Comparison of ENCODE assay signal across 22 cellular contexts in the genomic region with DNA sequence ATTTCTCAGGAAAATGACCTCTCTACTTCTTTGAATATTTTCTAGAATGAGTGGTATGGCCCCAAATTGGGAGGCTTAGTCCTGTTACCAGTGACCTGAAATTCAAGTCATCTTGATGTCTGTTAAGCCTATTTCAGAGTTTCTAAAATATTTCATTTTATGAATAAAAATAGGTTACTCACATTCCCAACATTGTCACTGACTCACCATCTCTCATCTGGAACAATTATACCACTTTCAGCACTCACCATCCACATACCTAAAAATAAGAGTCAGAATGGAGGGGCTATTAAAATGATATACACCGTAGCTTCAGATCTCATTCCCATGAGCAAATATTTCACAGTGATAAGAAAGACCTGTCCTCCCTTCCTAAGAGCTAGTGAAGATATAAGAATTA.
DNase-seq lines count a peak whose midpoint lies in the region; ATAC-seq, FAIRE-seq and TF ChIP-seq lines count a peak whose summit lies in the region.
"Had no signal": no experiment of that assay in that cellular context is flagged by ENCODE, and none has a peak within 500 bp of the region (broad histone marks: within the 10 kb centered on the region; RNA-seq: fewer than 3 reads in every experiment).

No MANE protein-coding gene starts in this region.

- DNase-seq in AG20443 (ENCODE audit: low spot score) (peak; percentile 61), LHCN-M2 (ENCODE audit: low read depth) (peak; percentile 61), mammary epithelial cell (peak; percentile 35), kidney glomerular epithelial cell (lab: John Stamatoyannopoulos, UW) (peak; percentile 80), HepG2 (ENCODE audit: low spot score) (no peak), COLO668 (lab: John Stamatoyannopoulos, UW; ENCODE audit: unreplicated experiment) (no peak), lower leg skin (ENCODE audit: low spot score in 2 of 2) (no peak)
- no peak for DNase-seq in activated naive CD4-positive, alpha-beta T cell treated with anti-CD3 and anti-CD28 coated beads, Interleukin-2, amount 50 U/mL, for 16 hours
- DNase-seq: activated CD8-positive, alpha-beta T cell treated with anti-CD3 and anti-CD28 coated beads for 36 hours; AML-193; left cardiac atrium; NCI-H2171; NCI-H774; right lobe of liver; RPMI8226; stimulated activated CD4-positive, alpha-beta T cell treated with anti-CD3 and anti-CD28 coated beads, Interleukin-1b, Interleukin-23, amount 100 ng/mL, for 48 hours; T-cell; uterus; WERI-Rb-1 had no signal

- FAIRE-seq in HepG2 (lab: Jason Lieb, UNC) = no peak
- FAIRE-seq: D721Med had no signal

- CTCF ChIA-PET in mammary epithelial cell (lab: Charles Lee; ENCODE audit: low non-redundant PET) (no interaction called here), HepG2 (lab: Yijun Ruan, JAX; ENCODE audit: low intra/inter-chr PET ratio, low total read pairs) (no interaction called here)

- H4K20me1 ChIP-seq in mammary epithelial cell (ENCODE audit: insufficient read depth, low read length) (no peaks in the 10 kb centered on the region), HepG2 (ENCODE audit: insufficient read depth, low read length) (no peaks in the 10 kb centered on the region)

- POLR2A ChIA-PET in HepG2 (lab: Yijun Ruan, JAX) = no interaction called here

- H3K27me3 ChIP-seq in mammary epithelial cell (ENCODE audit: insufficient read depth, low read length) = no peaks in the 10 kb centered on the region
- H3K27me3 ChIP-seq in HepG2 (ENCODE audit: control insufficient read depth in 1 of 2, insufficient read depth in 2 of 2, low read length in 2 of 2) = no peaks in the 10 kb centered on the region
- H3K27me3 ChIP-seq: right lobe of liver, uterus had no signal

- H3K4me3 ChIP-seq in mammary epithelial cell (replicated peaks in 1 of 3; ENCODE audit: insufficient read depth in 1 of 3, low read depth in 2 of 3, low read length in 3 of 3) (no peak overlapping the region), HepG2 (replicated peaks in 1 of 3; ENCODE audit: insufficient read depth in 1 of 3, low read depth in 2 of 3, low read length in 3 of 3) (no peak overlapping the region), lower leg skin (ENCODE audit: low read depth, poor library complexity, severe bottlenecking) (no peak overlapping the region)
- H3K4me3 ChIP-seq: right lobe of liver, uterus had no signal

- no peaks in the 10 kb centered on the region for H3K36me3 ChIP-seq in mammary epithelial cell (ENCODE audit: insufficient read depth, low read length)
- H3K36me3 ChIP-seq in HepG2 (replicated peaks in 1 of 2; ENCODE audit: control insufficient read depth in 1 of 2, insufficient read depth in 2 of 2, low read length in 2 of 2) = no peaks in the 10 kb centered on the region
- H3K36me3 ChIP-seq: right lobe of liver, uterus had no signal

- 83% methylated on average over 1 of the region's 1 CpG for whole genome bisulfite sequencing in mammary epithelial cell (ENCODE audit: low coverage, missing lambda C conversion rate)
- WGBS in HepG2 (ENCODE audit: low lambda C conversion rate) = 93% methylated on average over 1 of the region's 1 CpG
- WGBS in lower leg skin, 2 donors = 92 to 96% methylated on average over 1 of the region's 1 CpG

- dilution Hi-C loops in mammary epithelial cell (cut with HindIII; ENCODE audit: low sequenced_read_pairs) = no loop called here

- H3K79me2 ChIP-seq in mammary epithelial cell (ENCODE audit: insufficient read depth, low read length) = no peaks in the 10 kb centered on the region
- peaks cover 38% of the 10 kb centered on the region for H3K79me2 ChIP-seq in HepG2 (ENCODE audit: insufficient read depth, low read length)

- H3K27ac ChIP-seq in mammary epithelial cell (ENCODE audit: insufficient read depth, low read depth, low read length) = no peak overlapping the region
- no peak overlapping the region for H3K27ac ChIP-seq in HepG2 (ENCODE audit: extremely low read length, insufficient read depth, low read length)
- H3K27ac ChIP-seq: HL-60, KMS-11, right lobe of liver, uterus, WERI-Rb-1 had no signal

- in situ Hi-C loops in mammary epithelial cell (cut with MboI; ENCODE audit: low sequenced_read_pairs in 2 of 2) (no loop called here), HepG2 (cut with HindIII; ENCODE audit: extremely low pct_ligation_motif_present, low pct_unique_long_range_greater_than_20kb) (no loop called here)

- TF ChIP-seq CTCF in mammary epithelial cell (conservative IDR thresholded peaks at IDR 0.05 in 1 of 2, IDR thresholded peaks at IDR 0.05 in 1 of 2; ENCODE audit: extremely low read depth in 1 of 2, insufficient read depth in 1 of 2, low read depth in 1 of 2, low read length in 2 of 2) (no peak), HepG2 (CRISPR knock-in tag; IDR thresholded peaks at IDR 0.05) (no peak), lower leg skin (IDR thresholded peaks at IDR 0.05) (no peak)

- H3K9ac ChIP-seq in mammary epithelial cell (ENCODE audit: insufficient read depth, low read length) (no peak overlapping the region), HepG2 (ENCODE audit: insufficient read depth, low read depth, low read length) (no peak overlapping the region)
- H3K9ac ChIP-seq: KMS-11 had no signal

- H3K4me1 ChIP-seq in mammary epithelial cell (ENCODE audit: insufficient read depth, low read length) (peaks cover 26% of the 10 kb centered on the region), HepG2 (ENCODE audit: insufficient read depth, low read length) (peaks cover 37% of the 10 kb centered on the region)
- H3K4me1 ChIP-seq: uterus had no signal

- TF ChIP-seq POLR2A in HepG2 (IDR thresholded peaks at IDR 0.05; ENCODE audit: insufficient read depth in 1 of 2, low read depth in 2 of 2, low read length in 2 of 2) = no peak
- no peak for TF ChIP-seq POLR2A in lower leg skin (IDR thresholded peaks at IDR 0.05)

- H3K4me2 ChIP-seq in mammary epithelial cell (ENCODE audit: insufficient read depth, low read depth, low read length) (no peak overlapping the region), HepG2 (ENCODE audit: low read depth, low read length) (no peak overlapping the region)
- H3K4me2 ChIP-seq: KMS-11 had no signal

- H2AFZ ChIP-seq in mammary epithelial cell (ENCODE audit: low read depth, low read length) (no peak overlapping the region), HepG2 (ENCODE audit: low read length) (no peak overlapping the region)

- no peak for TF ChIP-seq EP300 in HepG2 (IDR thresholded peaks at IDR 0.05; ENCODE audit: low read depth in 2 of 2, low read length in 2 of 2)
- no peak for TF ChIP-seq EP300 in HepG2 (CRISPR knock-in tag; IDR thresholded peaks at IDR 0.05; ENCODE audit: borderline replicate concordance)

- BruUV-seq in mammary epithelial cell (replicated peaks; lab: Mats Ljungman, UMichigan) (no TSS peak), HepG2 (replicated peaks; lab: Mats Ljungman, UMichigan) (no TSS peak)

- H3K9me3 ChIP-seq in mammary epithelial cell (replicated peaks; ENCODE audit: insufficient read depth, low read length) (no peaks in the 10 kb centered on the region), HepG2 (ENCODE audit: low read length) (no peaks in the 10 kb centered on the region)
- H3K9me3 ChIP-seq: right lobe of liver, uterus had no signal

- no peak for ATAC-seq in HepG2
- ATAC-seq: activated CD8-positive, alpha-beta T cell treated with anti-CD3 and anti-CD28 coated beads for 36 hours; right lobe of liver; T-cell had no signal

- intact Hi-C loops in mammary epithelial cell (cut with micrococcal nuclease) = no loop called here
- intact Hi-C loops in HepG2 (cut with micrococcal nuclease; ENCODE audit: unreplicated experiment) = no loop called here
- intact Hi-C loops in lower leg skin (cut with DNase I; ENCODE audit: low total_unique reads) = no loop called here

- no peak for TF ChIP-seq RAD21 in HepG2 (CRISPR knock-in tag; IDR thresholded peaks at IDR 0.05)

TF ChIP-seq in HepG2, 621 proteins besides CTCF, POLR2A, EP300 and RAD21 (continues in another document):
- TF ChIP-seq, protein P1, sequence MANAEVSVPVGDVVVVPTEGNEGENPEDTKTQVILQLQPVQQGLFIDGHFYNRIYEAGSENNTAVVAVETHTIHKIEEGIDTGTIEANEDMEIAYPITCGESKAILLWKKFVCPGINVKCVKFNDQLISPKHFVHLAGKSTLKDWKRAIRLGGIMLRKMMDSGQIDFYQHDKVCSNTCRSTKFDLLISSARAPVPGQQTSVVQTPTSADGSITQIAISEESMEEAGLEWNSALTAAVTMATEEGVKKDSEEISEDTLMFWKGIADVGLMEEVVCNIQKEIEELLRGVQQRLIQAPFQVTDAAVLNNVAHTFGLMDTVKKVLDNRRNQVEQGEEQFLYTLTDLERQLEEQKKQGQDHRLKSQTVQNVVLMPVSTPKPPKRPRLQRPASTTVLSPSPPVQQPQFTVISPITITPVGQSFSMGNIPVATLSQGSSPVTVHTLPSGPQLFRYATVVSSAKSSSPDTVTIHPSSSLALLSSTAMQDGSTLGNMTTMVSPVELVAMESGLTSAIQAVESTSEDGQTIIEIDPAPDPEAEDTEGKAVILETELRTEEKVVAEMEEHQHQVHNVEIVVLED (CRISPR knock-in tag; IDR thresholded peaks at IDR 0.05; ENCODE audit: borderline replicate concordance) = no peak
- TF ChIP-seq, protein P2, sequence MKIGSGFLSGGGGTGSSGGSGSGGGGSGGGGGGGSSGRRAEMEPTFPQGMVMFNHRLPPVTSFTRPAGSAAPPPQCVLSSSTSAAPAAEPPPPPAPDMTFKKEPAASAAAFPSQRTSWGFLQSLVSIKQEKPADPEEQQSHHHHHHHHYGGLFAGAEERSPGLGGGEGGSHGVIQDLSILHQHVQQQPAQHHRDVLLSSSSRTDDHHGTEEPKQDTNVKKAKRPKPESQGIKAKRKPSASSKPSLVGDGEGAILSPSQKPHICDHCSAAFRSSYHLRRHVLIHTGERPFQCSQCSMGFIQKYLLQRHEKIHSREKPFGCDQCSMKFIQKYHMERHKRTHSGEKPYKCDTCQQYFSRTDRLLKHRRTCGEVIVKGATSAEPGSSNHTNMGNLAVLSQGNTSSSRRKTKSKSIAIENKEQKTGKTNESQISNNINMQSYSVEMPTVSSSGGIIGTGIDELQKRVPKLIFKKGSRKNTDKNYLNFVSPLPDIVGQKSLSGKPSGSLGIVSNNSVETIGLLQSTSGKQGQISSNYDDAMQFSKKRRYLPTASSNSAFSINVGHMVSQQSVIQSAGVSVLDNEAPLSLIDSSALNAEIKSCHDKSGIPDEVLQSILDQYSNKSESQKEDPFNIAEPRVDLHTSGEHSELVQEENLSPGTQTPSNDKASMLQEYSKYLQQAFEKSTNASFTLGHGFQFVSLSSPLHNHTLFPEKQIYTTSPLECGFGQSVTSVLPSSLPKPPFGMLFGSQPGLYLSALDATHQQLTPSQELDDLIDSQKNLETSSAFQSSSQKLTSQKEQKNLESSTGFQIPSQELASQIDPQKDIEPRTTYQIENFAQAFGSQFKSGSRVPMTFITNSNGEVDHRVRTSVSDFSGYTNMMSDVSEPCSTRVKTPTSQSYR (CRISPR knock-in tag; IDR thresholded peaks at IDR 0.05; ENCODE audit: borderline replicate concordance) = no peak
- TF ChIP-seq PTBP1 (IDR thresholded peaks at IDR 0.05; ENCODE audit: low read depth, low read length, poor library complexity, severe bottlenecking) = no peak
- no peak for TF ChIP-seq ZNF883 (CRISPR knock-in tag; IDR thresholded peaks at IDR 0.05; ENCODE audit: not compliant biosample characterization)
- no peak for TF ChIP-seq IKZF4 (CRISPR knock-in tag; IDR thresholded peaks at IDR 0.05; ENCODE audit: borderline replicate concordance, low read depth, not compliant biosample characterization)

Comparison
In these comparisons a context has a peak if more than half of its experiments do, and no peak if none do; other contexts are left out.
1. DNase-seq: peak in AG20443 (single experiment), LHCN-M2 (single experiment), mammary epithelial cell (single experiment) and kidney glomerular epithelial cell (single experiment); none in activated naive CD4-positive, alpha-beta T cell treated with anti-CD3 and anti-CD28 coated beads, Interleukin-2, amount 50 U/mL, for 16 hours (single experiment), HepG2 (single experiment), COLO668 (single experiment) and lower leg skin (0 of 2).